In the genomic region with DNA sequence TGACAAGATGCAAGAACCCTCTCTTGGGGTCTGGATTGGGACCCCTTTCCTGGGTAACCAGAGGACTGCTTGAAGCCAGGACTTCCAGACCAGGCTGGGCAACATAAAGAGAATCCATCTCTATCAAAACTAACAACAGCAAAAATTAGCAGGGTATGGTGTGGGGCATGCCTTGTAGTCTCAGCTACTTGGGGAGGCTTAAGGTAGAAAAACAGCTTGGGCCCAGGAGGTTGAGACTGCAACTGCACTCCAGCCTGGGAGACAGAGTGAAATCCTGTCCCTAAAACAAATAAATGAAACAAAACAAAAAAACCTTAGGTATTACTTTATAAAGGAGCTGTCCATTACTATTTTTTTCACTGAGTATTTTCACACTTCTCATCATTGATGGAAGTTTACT, we compare ENCODE assay signal across 24 cellular contexts.
"Had no signal": no experiment of that assay in that cellular context is flagged by ENCODE, and none has a peak within 500 bp of the region (broad histone marks: within the 10 kb centered on the region; RNA-seq: fewer than 3 reads in every experiment).

No MANE protein-coding gene starts in this region.

- H3K27ac ChIP-seq: coronary artery, dorsolateral prefrontal cortex, gastroesophageal sphincter, hepatocyte, left ventricle myocardium inferior, right atrium auricular region, transverse colon had no signal

- H3K9me3 ChIP-seq: gastroesophageal sphincter, left ventricle myocardium inferior, right atrium auricular region, transverse colon had no signal

- H3K4me1 Mint-ChIP-seq: activated CD4-positive, alpha-beta memory T cell treated with anti-CD3 and anti-CD28 coated beads, Interleukin-2, amount 10 ng/mL, durations not matched to agents 7 days and 5 days; activated CD4-positive, alpha-beta T cell treated with anti-CD3 and anti-CD28 coated beads, Interleukin-2, amount 10 ng/mL, durations not matched to agents 7 days and 5 days; activated T-helper 17 cell treated with anti-CD3 and anti-CD28 coated beads, Interleukin-2, amount 50 U/mL, for 72 hours had no signal

- H3K36me3 ChIP-seq: gastroesophageal sphincter, left ventricle myocardium inferior, right atrium auricular region had no signal

- H3K4me3 Mint-ChIP-seq: activated CD4-positive, alpha-beta memory T cell treated with anti-CD3 and anti-CD28 coated beads, Interleukin-2, amount 10 ng/mL, durations not matched to agents 7 days and 5 days; activated CD4-positive, alpha-beta T cell treated with anti-CD3 and anti-CD28 coated beads, Interleukin-2, amount 10 ng/mL, durations not matched to agents 7 days and 5 days; activated T-cell treated with anti-CD3 and anti-CD28 coated beads, Interleukin-2, amount 50 U/mL, for 24 hours; activated T-helper 17 cell treated with anti-CD3 and anti-CD28 coated beads, Interleukin-2, amount 50 U/mL, for 72 hours; effector memory CD8-positive, alpha-beta T cell; nephron had no signal

- H2AFZ ChIP-seq: hepatocyte had no signal

- H3K9me3 Mint-ChIP-seq: activated T-helper 17 cell treated with anti-CD3 and anti-CD28 coated beads, Interleukin-2, amount 50 U/mL, for 72 hours had no signal

- H3K27me3 Mint-ChIP-seq: activated CD4-positive, alpha-beta memory T cell treated with anti-CD3 and anti-CD28 coated beads, Interleukin-2, amount 10 ng/mL, durations not matched to agents 7 days and 5 days; activated CD4-positive, alpha-beta T cell treated with anti-CD3 and anti-CD28 coated beads, Interleukin-2, amount 10 ng/mL, durations not matched to agents 7 days and 5 days; activated T-cell treated with anti-CD3 and anti-CD28 coated beads, Interleukin-2, amount 50 U/mL, for 24 hours; activated T-helper 17 cell treated with anti-CD3 and anti-CD28 coated beads, Interleukin-2, amount 50 U/mL, for 72 hours; effector memory CD8-positive, alpha-beta T cell had no signal

- H3K27me3 ChIP-seq: dorsolateral prefrontal cortex, gastroesophageal sphincter, hepatocyte, right atrium auricular region, transverse colon had no signal

- ATAC-seq: activated T-helper 17 cell treated with anti-CD3 and anti-CD28 coated beads, Interleukin-2, amount 50 U/mL, for 72 hours; effector memory CD8-positive, alpha-beta T cell; gastroesophageal sphincter had no signal

- H3K4me1 ChIP-seq: gastroesophageal sphincter, right atrium auricular region, transverse colon had no signal

- DNase-seq: activated CD4-positive, alpha-beta memory T cell treated with anti-CD3 and anti-CD28 coated beads, Interleukin-2, amount 10 ng/mL, durations not matched to agents 7 days and 5 days; activated CD4-positive, alpha-beta T cell treated with anti-CD3 and anti-CD28 coated beads for 1 hour; activated CD4-positive, alpha-beta T cell treated with anti-CD3 and anti-CD28 coated beads, Interleukin-2, amount 10 ng/mL, durations not matched to agents 7 days and 5 days; activated CD8-positive, alpha-beta memory T cell treated with anti-CD3 and anti-CD28 coated beads, Interleukin-2, amount 50 U/mL, for 48 hours; activated gamma-delta T cell treated with Interleukin-2 at 50 U/mL for 16 hours; activated naive CD4-positive, alpha-beta T cell treated with anti-CD3 and anti-CD28 coated beads, Interleukin-2, amount 50 U/mL, for 16 hours; activated T-cell treated with anti-CD3 and anti-CD28 coated beads, Interleukin-2, amount 50 U/mL, for 24 hours; amygdala; cerebellar nuclear complex; dorsolateral prefrontal cortex; effector memory CD8-positive, alpha-beta T cell; islet precursor cell; left ventricle myocardium inferior; stimulated activated CD4-positive, alpha-beta T cell treated with anti-CD3 and anti-CD28 coated beads, Interleukin-1b, Interleukin-23, amount 100 ng/mL, for 48 hours; stimulated activated naive CD4-positive, alpha-beta T cell; T-helper 2 cell; transverse colon had no signal

- H3K4me3 ChIP-seq: coronary artery, dorsolateral prefrontal cortex, gastroesophageal sphincter, hepatocyte, left ventricle myocardium inferior, right atrium auricular region, smooth muscle cell, transverse colon had no signal

- H3K27ac Mint-ChIP-seq: activated CD4-positive, alpha-beta memory T cell treated with anti-CD3 and anti-CD28 coated beads, Interleukin-2, amount 10 ng/mL, durations not matched to agents 7 days and 5 days; activated CD4-positive, alpha-beta T cell treated with anti-CD3 and anti-CD28 coated beads, Interleukin-2, amount 10 ng/mL, durations not matched to agents 7 days and 5 days; activated T-cell treated with anti-CD3 and anti-CD28 coated beads, Interleukin-2, amount 50 U/mL, for 24 hours; activated T-helper 17 cell treated with anti-CD3 and anti-CD28 coated beads, Interleukin-2, amount 50 U/mL, for 72 hours; effector memory CD8-positive, alpha-beta T cell; nephron had no signal
